In the genomic region with DNA sequence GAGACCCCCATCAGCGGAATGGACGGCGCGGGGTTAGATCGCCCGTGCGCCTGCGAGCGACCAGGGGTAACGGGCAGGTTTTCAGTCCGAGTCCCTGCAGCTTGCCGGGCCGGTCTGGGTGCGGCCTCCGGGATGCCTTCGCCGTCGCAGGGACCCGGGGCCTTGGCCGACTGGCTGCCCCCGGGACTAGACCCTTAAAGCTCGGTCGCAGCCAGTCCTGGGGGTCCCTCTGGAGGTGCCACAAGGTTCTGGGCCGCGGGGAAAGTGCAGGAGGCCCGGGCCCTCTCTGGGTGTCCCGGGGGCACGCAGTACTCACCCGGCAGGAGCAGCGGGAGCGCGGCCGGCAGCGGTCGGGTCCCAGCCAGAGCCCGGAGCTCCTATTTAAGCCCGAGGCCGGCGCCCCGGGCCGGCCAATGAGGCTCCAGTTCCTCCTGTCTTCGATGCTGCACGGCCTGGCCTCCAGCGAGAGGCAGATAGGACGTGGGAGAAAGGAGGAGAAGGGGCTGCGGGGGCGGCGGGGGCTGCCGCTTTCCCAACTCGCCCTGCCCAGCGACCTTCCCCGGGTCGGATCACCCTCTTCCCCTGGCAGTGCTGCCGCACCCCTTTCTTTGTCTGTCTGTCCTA, we compare ENCODE assay signal across 8 cellular contexts. TPM values are rescaled to one million over a fixed set of nuclear protein-coding genes. Genes with fewer than 3 reads are reported as not detected.
A peak's percentile ranks its signal among the peaks of the same experiment; 100 is the strongest.
DNase-seq lines count a peak whose midpoint lies in the region; ATAC-seq and TF ChIP-seq lines count a peak whose summit lies in the region.

TSS of gene SPON2 (minus strand) at position 356 of the 624 bp plus-strand sequence.

- H3K4me1 Mint-ChIP-seq in activated T-helper 1 cell treated with anti-CD3 and anti-CD28 coated beads, Interleukin-12 subunit alpha, Interleukin-12 subunit beta, Interleukin-2, Interleukin-4 antibody, amounts not matched to agents 30 ng/mL and 10 ng/mL and 1 ng/mL, durations not matched to agents 14 hours and 24 hours and 36 hours (ENCODE audit: low read depth) = no peaks in the 10 kb centered on the region

- no peaks in the 10 kb centered on the region for H3K9me3 Mint-ChIP-seq in activated T-helper 1 cell treated with anti-CD3 and anti-CD28 coated beads, Interleukin-12 subunit alpha, Interleukin-12 subunit beta, Interleukin-2, Interleukin-4 antibody, amounts not matched to agents 30 ng/mL and 10 ng/mL and 1 ng/mL, durations not matched to agents 14 hours and 24 hours and 36 hours

- no peak within 1 kb of the TSS for H3K27ac Mint-ChIP-seq in activated T-helper 1 cell treated with anti-CD3 and anti-CD28 coated beads, Interleukin-12 subunit alpha, Interleukin-12 subunit beta, Interleukin-2, Interleukin-4 antibody, amounts not matched to agents 30 ng/mL and 10 ng/mL and 1 ng/mL, durations not matched to agents 14 hours and 24 hours and 36 hours

- no peak for TF ChIP-seq POLR2A in prostate gland (IDR thresholded peaks at IDR 0.05)

- no peaks in the 10 kb centered on the region for H3K36me3 ChIP-seq in prostate gland

- peaks cover 22% of the 10 kb centered on the region for H3K27me3 Mint-ChIP-seq in activated T-helper 1 cell treated with anti-CD3 and anti-CD28 coated beads, Interleukin-12 subunit alpha, Interleukin-12 subunit beta, Interleukin-2, Interleukin-4 antibody, amounts not matched to agents 30 ng/mL and 10 ng/mL and 1 ng/mL, durations not matched to agents 14 hours and 24 hours and 36 hours (ENCODE audit: insufficient read depth)

- DNase-seq in ELF-1 (ENCODE audit: low read depth, low spot score) (peak; percentile 38), right cardiac atrium (peak; percentile 40 to 87 (median 84)), prostate gland (ENCODE audit: low spot score) (no peak), AML-193 (lab: John Stamatoyannopoulos, UW) (no peak), D341Med (ENCODE audit: low spot score) (no peak), HK-2 (ENCODE audit: unreplicated experiment) (no peak)
- no peak for DNase-seq in activated T-helper 1 cell treated with anti-CD3 and anti-CD28 coated beads, Interleukin-12 subunit alpha, Interleukin-12 subunit beta, Interleukin-2, Interleukin-4 antibody, amounts not matched to agents 30 ng/mL and 10 ng/mL and 1 ng/mL, durations not matched to agents 14 hours and 24 hours and 36 hours (ENCODE audit: low spot score)

- H3K4me3 ChIP-seq in right cardiac atrium (ENCODE audit: low read length) (peak within 1 kb of the TSS; percentile 14), prostate gland (peak within 1 kb of the TSS; percentile 35 to 42)

- no peaks in the 10 kb centered on the region for H3K36me3 Mint-ChIP-seq in activated T-helper 1 cell treated with anti-CD3 and anti-CD28 coated beads, Interleukin-12 subunit alpha, Interleukin-12 subunit beta, Interleukin-2, Interleukin-4 antibody, amounts not matched to agents 30 ng/mL and 10 ng/mL and 1 ng/mL, durations not matched to agents 14 hours and 24 hours and 36 hours (ENCODE audit: low read depth)

- H3K9me3 ChIP-seq in right cardiac atrium (ENCODE audit: control insufficient read depth, low read length) (no peaks in the 10 kb centered on the region), prostate gland (no peaks in the 10 kb centered on the region)

- H3K4me1 ChIP-seq in right cardiac atrium (ENCODE audit: control insufficient read depth, insufficient read depth, low read length) = no peaks in the 10 kb centered on the region
- peaks cover 3% of the 10 kb centered on the region for H3K4me1 ChIP-seq in prostate gland (replicated peaks)

- no peak within 1 kb of the TSS for H3K4me3 Mint-ChIP-seq in activated T-helper 1 cell treated with anti-CD3 and anti-CD28 coated beads, Interleukin-12 subunit alpha, Interleukin-12 subunit beta, Interleukin-2, Interleukin-4 antibody, amounts not matched to agents 30 ng/mL and 10 ng/mL and 1 ng/mL, durations not matched to agents 14 hours and 24 hours and 36 hours

- H3K27ac ChIP-seq in right cardiac atrium (ENCODE audit: low read length) (peak within 1 kb of the TSS; percentile 40), prostate gland (peak within 1 kb of the TSS; percentile 47 to 68)

- TF ChIP-seq CTCF in prostate gland (IDR thresholded peaks at IDR 0.05) = no peak

- H3K27me3 ChIP-seq in right cardiac atrium (ENCODE audit: control insufficient read depth, insufficient read depth) = no peaks in the 10 kb centered on the region
- H3K27me3 ChIP-seq in prostate gland (replicated peaks; ENCODE audit: insufficient read depth) = no peaks in the 10 kb centered on the region

- intact Hi-C loops in activated T-helper 1 cell treated with anti-CD3 and anti-CD28 coated beads, Interleukin-12 subunit alpha, Interleukin-12 subunit beta, Interleukin-2, Interleukin-4 antibody, amounts not matched to agents 30 ng/mL and 10 ng/mL and 1 ng/mL, durations not matched to agents 14 hours and 24 hours and 36 hours (cut with micrococcal nuclease) = no loop called here
- intact Hi-C loops in right cardiac atrium (cut with DNase I) (loop anchor here in 1 of 4 donors (10.0 kb wide), 1 partner anchor 62 kb away; no protein-coding TSS in a partner anchor), prostate gland (cut with DNase I) (loop anchor here (5.0 kb wide), 1 partner anchor 40 kb away; no protein-coding TSS in a partner anchor)

- ATAC-seq in right cardiac atrium (peak; percentile 18 to 42), GM21529 (IDR thresholded peaks at IDR 0.05; ENCODE audit: unreplicated experiment) (no peak)

- 4% methylated on average over 54 of the region's 54 CpGs for WGBS in right cardiac atrium
- WGBS in prostate gland = 6% methylated on average over 54 of the region's 54 CpGs

RNA-seq across cellular contexts. Expression of gene SPON2, which starts in this region (rescaled TPM):
- 12.1 and 16.3 TPM in 2 replicates for total RNA-seq in activated T-helper 1 cell treated with anti-CD3 and anti-CD28 coated beads, Interleukin-12 subunit alpha, Interleukin-12 subunit beta, Interleukin-2, Interleukin-4 antibody, amounts not matched to agents 30 ng/mL and 10 ng/mL and 1 ng/mL, durations not matched to agents 14 hours and 24 hours and 36 hours
- 10 to 100 TPM; 12.2 to 27.4 (median 14.2) TPM for total RNA-seq in right cardiac atrium
- polyA plus RNA-seq in right cardiac atrium = 9.6 TPM
- total RNA-seq in prostate gland = 100 to 1,000 TPM; 107 to 134 TPM

Comparison
In these comparisons a context has a peak if more than half of its experiments do, and no peak if none do; other contexts are left out.
1. DNase-seq: peak in ELF-1 (single experiment) and right cardiac atrium (3 of 3); none in activated T-helper 1 cell treated with anti-CD3 and anti-CD28 coated beads, Interleukin-12 subunit alpha, Interleukin-12 subunit beta, Interleukin-2, Interleukin-4 antibody, amounts not matched to agents 30 ng/mL and 10 ng/mL and 1 ng/mL, durations not matched to agents 14 hours and 24 hours and 36 hours (single experiment), prostate gland (single experiment), AML-193 (0 of 2), D341Med (single experiment) and HK-2 (single experiment).